Comparison of ENCODE assay signal across 11 cellular contexts in the genomic region with DNA sequence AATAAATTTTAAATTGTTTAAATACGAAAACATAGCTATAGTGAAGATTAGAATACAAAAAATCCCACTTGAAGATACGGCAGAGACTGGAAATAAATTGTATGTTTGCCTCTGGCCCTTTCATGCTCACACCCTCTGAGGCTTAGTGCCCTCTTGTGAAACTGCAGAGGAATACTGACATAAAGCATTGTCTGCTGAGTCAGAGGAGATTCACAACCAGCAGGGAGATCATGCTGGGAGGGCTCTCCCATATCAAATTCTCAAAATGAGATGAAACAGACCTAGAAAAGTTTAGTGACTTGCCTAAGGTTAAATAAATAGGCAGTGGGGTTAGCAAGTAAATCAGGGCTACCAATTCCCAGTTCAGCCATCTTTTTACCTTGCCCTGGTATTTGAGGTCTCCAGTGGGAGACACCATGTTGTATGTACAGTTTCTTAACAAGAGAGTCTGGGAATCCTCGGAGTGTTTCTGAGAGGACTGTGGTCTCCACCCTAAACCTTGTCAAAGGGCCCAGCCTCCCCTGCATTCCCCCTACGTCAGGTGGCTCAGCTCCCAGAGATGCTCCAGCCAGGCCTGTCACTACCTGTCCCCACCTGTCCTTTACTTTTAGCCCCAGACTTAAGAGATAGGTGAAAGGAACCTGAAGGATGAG.
DNase-seq lines count a peak whose midpoint lies in the region; ATAC-seq and TF ChIP-seq lines count a peak whose summit lies in the region.
"Had no signal": no experiment of that assay in that cellular context is flagged by ENCODE, and none has a peak within 500 bp of the region (broad histone marks: within the 10 kb centered on the region; RNA-seq: fewer than 3 reads in every experiment).

No MANE protein-coding gene starts in this region.

- peak; percentile 70 to 72 for TF ChIP-seq RAD21 in liver (IDR thresholded peaks at IDR 0.05)

- H3K9ac ChIP-seq in HUES48 (ENCODE audit: low read depth, low read length) (no peak overlapping the region), liver (ENCODE audit: low read depth in 1 of 2, low read length in 2 of 2) (no peak overlapping the region)

- no peaks in the 10 kb centered on the region for H3K9me3 Mint-ChIP-seq in activated naive CD8-positive, alpha-beta T cell treated with anti-CD3 and anti-CD28 coated beads, Interleukin-2, amount 50 U/mL, for 24 hours
- H3K9me3 Mint-ChIP-seq in progenitor cell of endocrine pancreas (ENCODE audit: low read depth) = peaks cover 21% of the 10 kb centered on the region
- H3K9me3 Mint-ChIP-seq: IgD-negative memory B cell; naive thymus-derived CD8-positive, alpha-beta T cell had no signal

- H3K4me3 Mint-ChIP-seq in activated naive CD8-positive, alpha-beta T cell treated with anti-CD3 and anti-CD28 coated beads, Interleukin-2, amount 50 U/mL, for 24 hours = no peak overlapping the region
- no peak overlapping the region for H3K4me3 Mint-ChIP-seq in progenitor cell of endocrine pancreas (ENCODE audit: low read depth)
- H3K4me3 Mint-ChIP-seq: naive thymus-derived CD8-positive, alpha-beta T cell had no signal

- H3K4me1 ChIP-seq in HUES48 (ENCODE audit: control insufficient read depth, insufficient read depth, low read length) = peaks cover 43% of the 10 kb centered on the region
- H3K4me1 ChIP-seq in liver (ENCODE audit: control insufficient read depth in 4 of 4, insufficient read depth in 4 of 4, low read length in 3 of 4) = no peaks in the 10 kb centered on the region

- H3K27me3 ChIP-seq in HUES48 (ENCODE audit: control insufficient read depth, insufficient read depth, low read length) (no peaks in the 10 kb centered on the region), liver (ENCODE audit: control insufficient read depth in 4 of 4, insufficient read depth in 4 of 4, low read length in 3 of 4) (peaks cover 0 to 4% (median 0%) of the 10 kb centered on the region in 4 donors)

- DNase-seq in Ammon's horn (ENCODE audit: low spot score) (peak; percentile 38), T-helper 9 cell (no peak), progenitor cell of endocrine pancreas (ENCODE audit: low spot score, unreplicated experiment) (no peak), NAMALWA (ENCODE audit: low spot score) (no peak), cerebellum (ENCODE audit: low spot score) (no peak)
- DNase-seq in activated naive CD8-positive, alpha-beta T cell treated with anti-CD3 and anti-CD28 coated beads, Interleukin-2, amount 50 U/mL, for 24 hours = no peak
- DNase-seq: activated naive CD4-positive, alpha-beta T cell treated with Interleukin-2 at 50 U/mL for 16 hours; naive thymus-derived CD8-positive, alpha-beta T cell had no signal

- TF ChIP-seq CTCF in liver (IDR thresholded peaks at IDR 0.05; ENCODE audit: low read depth, low read length, missing input control) (peak; percentile 17), progenitor cell of endocrine pancreas (IDR thresholded peaks at IDR 0.05; ENCODE audit: unreplicated experiment) (no peak)

- H3K4me3 ChIP-seq in HUES48 (ENCODE audit: low read depth, low read length) (no peak overlapping the region), liver (ENCODE audit: low read depth in 1 of 3, low read length in 3 of 3) (no peak overlapping the region)

- H3K4me1 Mint-ChIP-seq in activated naive CD8-positive, alpha-beta T cell treated with anti-CD3 and anti-CD28 coated beads, Interleukin-2, amount 50 U/mL, for 24 hours = peaks cover 67% of the 10 kb centered on the region
- H3K4me1 Mint-ChIP-seq in progenitor cell of endocrine pancreas (ENCODE audit: low read depth) = peaks cover 8% of the 10 kb centered on the region

- H3K9me3 ChIP-seq in HUES48 (ENCODE audit: control insufficient read depth, insufficient read depth, low read length) (no peaks in the 10 kb centered on the region), liver (ENCODE audit: control insufficient read depth in 4 of 4, low read length in 3 of 4) (no peaks in the 10 kb centered on the region)

- H3K27ac ChIP-seq in HUES48 (ENCODE audit: low read depth, low read length) (peak overlapping the region; percentile 26), liver (ENCODE audit: low read depth in 1 of 2, low read length in 2 of 2) (no peak overlapping the region)

- WGBS in liver = 56% methylated on average over 4 of the region's 4 CpGs

- peaks cover 43% of the 10 kb centered on the region for H3K36me3 Mint-ChIP-seq in activated naive CD8-positive, alpha-beta T cell treated with anti-CD3 and anti-CD28 coated beads, Interleukin-2, amount 50 U/mL, for 24 hours (ENCODE audit: low read depth)
- H3K36me3 Mint-ChIP-seq in progenitor cell of endocrine pancreas (ENCODE audit: insufficient read depth) = peaks cover 6% of the 10 kb centered on the region
- H3K36me3 Mint-ChIP-seq: IgD-negative memory B cell had no signal

- peak; percentile 54 for ATAC-seq in activated naive CD8-positive, alpha-beta T cell treated with anti-CD3 and anti-CD28 coated beads, Interleukin-2, amount 50 U/mL, for 24 hours
- ATAC-seq: naive thymus-derived CD8-positive, alpha-beta T cell had no signal

- H3K36me3 ChIP-seq in HUES48 (ENCODE audit: control insufficient read depth, insufficient read depth, low read length) = peaks cover 32% of the 10 kb centered on the region
- H3K36me3 ChIP-seq in liver (ENCODE audit: control insufficient read depth in 4 of 4, insufficient read depth in 3 of 4, low read depth in 1 of 4, low read length in 3 of 4) = no peaks in the 10 kb centered on the region

- H3K27me3 Mint-ChIP-seq in activated naive CD8-positive, alpha-beta T cell treated with anti-CD3 and anti-CD28 coated beads, Interleukin-2, amount 50 U/mL, for 24 hours = no peaks in the 10 kb centered on the region
- no peaks in the 10 kb centered on the region for H3K27me3 Mint-ChIP-seq in progenitor cell of endocrine pancreas
- H3K27me3 Mint-ChIP-seq: naive thymus-derived CD8-positive, alpha-beta T cell had no signal

- peak overlapping the region; percentile 56 for H3K27ac Mint-ChIP-seq in activated naive CD8-positive, alpha-beta T cell treated with anti-CD3 and anti-CD28 coated beads, Interleukin-2, amount 50 U/mL, for 24 hours
- H3K27ac Mint-ChIP-seq in progenitor cell of endocrine pancreas = no peak overlapping the region
- H3K27ac Mint-ChIP-seq: IgD-negative memory B cell; naive thymus-derived CD8-positive, alpha-beta T cell had no signal

TF ChIP-seq in liver, 16 proteins besides CTCF, POLR2A, EP300 and RAD21:
- TF ChIP-seq RXRA (IDR thresholded peaks at IDR 0.05) (no peak), JUND (IDR thresholded peaks at IDR 0.05) (no peak)
